Comparison of ENCODE assay signal across 8 cellular contexts in the genomic region with DNA sequence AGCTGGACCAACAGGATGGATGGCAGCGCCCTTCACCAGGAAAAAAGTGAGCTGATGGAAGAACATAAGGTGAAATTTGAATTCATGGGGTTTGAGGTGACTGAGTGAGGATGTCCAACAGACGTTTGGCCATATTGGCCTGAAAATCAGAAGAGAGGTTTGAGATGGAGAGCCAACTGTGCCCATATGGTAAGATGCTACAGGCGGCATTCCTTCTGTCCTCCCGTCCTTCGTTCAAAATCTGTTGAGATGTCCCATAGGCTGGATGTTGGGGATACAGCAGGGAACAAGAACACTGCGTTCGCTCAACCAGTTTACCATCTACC. TPM values are rescaled to one million over a fixed set of nuclear protein-coding genes. Genes with fewer than 3 reads are reported as not detected.
DNase-seq lines count a peak whose midpoint lies in the region; ATAC-seq and TF ChIP-seq lines count a peak whose summit lies in the region.

No MANE protein-coding gene starts in this region.

- DNase-seq in AG04450 (ENCODE audit: low read depth, low spot score), result no peak
- DNase-seq in HAP-1 (ENCODE audit: low spot score in 2 of 2), result no peak
- DNase-seq in activated naive CD4-positive, alpha-beta T cell treated with anti-CD3 and anti-CD28 coated beads, Interleukin-2, amount 50 U/mL, for 72 hours (ENCODE audit: low spot score in 2 of 2), result no peak
- DNase-seq in stomach, result no peak
- DNase-seq in HUDEP-2 (lab: John Stamatoyannopoulos, UW; ENCODE audit: unreplicated experiment in 76 of 76), result no peak
- no peak for DNase-seq in NCI-H2081 treated with DMSO at 0.1 percent for 48 hours (lab: John Stamatoyannopoulos, UW)

- H3K27me3 ChIP-seq in AG04450 (ENCODE audit: control insufficient read depth, insufficient read depth, low read length) (no peaks in the 10 kb centered on the region), HAP-1 (ENCODE audit: low read depth) (no peaks in the 10 kb centered on the region), iPS-15b (ENCODE audit: control insufficient read depth, insufficient read depth, low read length) (no peaks in the 10 kb centered on the region), stomach (no peaks in the 10 kb centered on the region)

- no peaks in the 10 kb centered on the region for H3K9me3 Mint-ChIP-seq in activated naive CD4-positive, alpha-beta T cell treated with anti-CD3 and anti-CD28 coated beads, Interleukin-2, amount 50 U/mL, for 72 hours

- peaks cover 10% of the 10 kb centered on the region for H3K36me3 ChIP-seq in HAP-1 (replicated peaks)
- H3K36me3 ChIP-seq in iPS-15b (ENCODE audit: control insufficient read depth, insufficient read depth, low read length), result peaks cover 4% of the 10 kb centered on the region
- peaks cover 3 to 23% (median 22%) of the 10 kb centered on the region in 4 donors for H3K36me3 ChIP-seq in stomach

- POLR2A ChIA-PET in AG04450 (lab: Yijun Ruan, JAX), result interaction anchor here (0.5 to 1.0 kb wide), 6 partner anchors 11 to 232 kb away, joined by 3 to 4 read pairs (median 3); no protein-coding TSS in a partner anchor

- CTCF ChIA-PET in AG04450 (lab: Charles Lee), result no interaction called here

- no peak for TF ChIP-seq CTCF in AG04450 (IDR thresholded peaks at IDR 0.05; ENCODE audit: low read depth, low read length)
- no peak for TF ChIP-seq CTCF in stomach (IDR thresholded peaks at IDR 0.05)

- H3K27ac ChIP-seq in AG04450 (ENCODE audit: low read depth, low read length), result peak overlapping the region; percentile 57
- H3K27ac ChIP-seq in stomach, result peak overlapping the region; percentile 92 to 95 (median 94)

- no peak for TF ChIP-seq EP300 in stomach (IDR thresholded peaks at IDR 0.05)

- H3K4me3 ChIP-seq in AG04450 (ENCODE audit: low read depth, low read length), result peak overlapping the region; percentile 90
- peak overlapping the region; percentile 70 for H3K4me3 ChIP-seq in HAP-1
- H3K4me3 ChIP-seq in iPS-15b (ENCODE audit: low read depth, low read length), result peak overlapping the region; percentile 57
- peak overlapping the region; percentile 84 to 91 (median 86) for H3K4me3 ChIP-seq in stomach

- H3K9me3 ChIP-seq in AG04450 (ENCODE audit: control insufficient read depth, insufficient read depth, low read length) (no peaks in the 10 kb centered on the region), HAP-1 (no peaks in the 10 kb centered on the region), iPS-15b (ENCODE audit: control insufficient read depth, insufficient read depth, low read length) (no peaks in the 10 kb centered on the region), stomach (no peaks in the 10 kb centered on the region)

- in situ Hi-C loops in HAP-1 (cut with MboI; ENCODE audit: low sequenced_read_pairs), result no loop called here

- intact Hi-C loops in stomach (cut with DNase I; ENCODE audit: low total_unique reads), result no loop called here

- no peak for TF ChIP-seq POLR2A in stomach (IDR thresholded peaks at IDR 0.05)

- 6 to 15% (median 9%) methylated on average over 7 of the region's 7 CpGs for WGBS in stomach, 5 donors

- peaks cover 11% of the 10 kb centered on the region for H3K4me1 ChIP-seq in HAP-1
- H3K4me1 ChIP-seq in iPS-15b (ENCODE audit: control insufficient read depth, insufficient read depth, low read length), result no peaks in the 10 kb centered on the region
- H3K4me1 ChIP-seq in stomach, result peaks cover 0 to 36% (median 25%) of the 10 kb centered on the region in 4 donors

- H3K9ac ChIP-seq in iPS-15b (ENCODE audit: low read depth, low read length), result peak overlapping the region; percentile 29

- peak overlapping the region; percentile 73 to 97 for H3K27ac Mint-ChIP-seq in activated naive CD4-positive, alpha-beta T cell treated with anti-CD3 and anti-CD28 coated beads, Interleukin-2, amount 50 U/mL, for 72 hours

- ATAC-seq in activated naive CD4-positive, alpha-beta T cell treated with anti-CD3 and anti-CD28 coated beads, Interleukin-2, amount 50 U/mL, for 72 hours, result no peak
- ATAC-seq in GM18498 (IDR thresholded peaks at IDR 0.05; ENCODE audit: unreplicated experiment), result no peak

- H3K36me3 Mint-ChIP-seq in activated naive CD4-positive, alpha-beta T cell treated with anti-CD3 and anti-CD28 coated beads, Interleukin-2, amount 50 U/mL, for 72 hours, result peaks cover 8 to 24% of the 10 kb centered on the region in 2 donors

RNA-seq across cellular contexts. Expression of gene CMTR1, which starts 0.5 kb away (rescaled TPM):
- 25.1 and 26.8 TPM in 2 replicates for polyA plus RNA-seq in AG04450 (2011; rRNA removed)
- polyA minus RNA-seq in AG04450 (2011; rRNA and poly(A)+ RNA removed), result 26.1 and 30.3 TPM in 2 replicates
- 10 to 100 TPM; 42.9 to 75.9 TPM for total RNA-seq in activated naive CD4-positive, alpha-beta T cell treated with anti-CD3 and anti-CD28 coated beads, Interleukin-2, amount 50 U/mL, for 72 hours
- 100 to 1,000 TPM in 1 of 5 donors, 10 to 100 TPM in 4; 23.6 to 145 (median 26.4) TPM for total RNA-seq in stomach
- 10 to 100 TPM in 1 of 3 donors, 1 to 10 TPM in 2; 6.3 to 14.1 (median 6.6) TPM for polyA plus RNA-seq in stomach
